Comparison of ENCODE assay signal across 1 cellular context in genomic region chr5:172123269-172123692, GRCh38.
TF ChIP-seq lines count a peak whose summit lies in the region.

No MANE protein-coding gene starts in this region.

TF ChIP-seq in WTC11, 78 proteins besides CTCF, POLR2A, EP300 and RAD21 (continued from another document):
- TF ChIP-seq ZNF281 (CRISPR knock-in tag; IDR thresholded peaks at IDR 0.05), result no peak
- TF ChIP-seq ZBTB21 (CRISPR knock-in tag; IDR thresholded peaks at IDR 0.05; ENCODE audit: borderline replicate concordance), result no peak
